ENCODE assay signal across 8 cellular contexts in genomic region chr6:42781546-42781810, GRCh38. TPM values are rescaled to one million over a fixed set of nuclear protein-coding genes. Genes with fewer than 3 reads are reported as not detected.
DNase-seq lines count a peak whose midpoint lies in the region; ATAC-seq and TF ChIP-seq lines count a peak whose summit lies in the region.

No MANE protein-coding gene starts in this region.

- peak overlapping the region; percentile 99 for H3K27ac Mint-ChIP-seq in activated CD8-positive, alpha-beta T cell treated with anti-CD3 and anti-CD28 coated beads, Interleukin-2, amount 10 ng/mL, durations not matched to agents 7 days and 5 days
- peak overlapping the region in 5 of 6 donors; percentile 87 to 100 (median 96) for H3K27ac Mint-ChIP-seq in immature natural killer cell

- H3K27ac ChIP-seq in cardiac muscle cell (peak overlapping the region; percentile 100), transverse colon (peak overlapping the region; percentile 98 to 100 (median 100))

- H3K36me3 Mint-ChIP-seq in activated CD8-positive, alpha-beta T cell treated with anti-CD3 and anti-CD28 coated beads, Interleukin-2, amount 10 ng/mL, durations not matched to agents 7 days and 5 days (ENCODE audit: low read depth) = peaks cover 32% of the 10 kb centered on the region
- H3K36me3 Mint-ChIP-seq in immature natural killer cell = peaks cover 0 to 4% (median 3%) of the 10 kb centered on the region in 3 donors

- H3K27me3 ChIP-seq in cardiac muscle cell (no peaks in the 10 kb centered on the region), transverse colon (no peaks in the 10 kb centered on the region)

- H3K9me3 ChIP-seq in cardiac muscle cell (ENCODE audit: low read depth) (no peaks in the 10 kb centered on the region), transverse colon (no peaks in the 10 kb centered on the region)

- peaks cover 37% of the 10 kb centered on the region for H3K4me1 Mint-ChIP-seq in activated CD8-positive, alpha-beta T cell treated with anti-CD3 and anti-CD28 coated beads, Interleukin-2, amount 10 ng/mL, durations not matched to agents 7 days and 5 days (ENCODE audit: low read depth)
- H3K4me1 Mint-ChIP-seq in immature natural killer cell = peaks cover 20 to 21% of the 10 kb centered on the region in 2 donors

- TF ChIP-seq CTCF in cardiac muscle cell (IDR thresholded peaks at IDR 0.05; ENCODE audit: low read depth, low read length) (no peak), transverse colon (IDR thresholded peaks at IDR 0.05) (no peak)

- intact Hi-C loops in Right ventricle myocardium superior (cut with DNase I) (no loop called here), transverse colon (cut with DNase I; ENCODE audit: low total_unique reads) (no loop called here)

- in situ Hi-C loops in transverse colon (cut with MboI; ENCODE audit: low pct_ligation_motif_present in 1 of 4, low pct_unique_long_range_greater_than_20kb in 1 of 4, low sequenced_read_pairs in 3 of 4) = no loop called here

- CTCF ChIA-PET in activated CD8-positive, alpha-beta T cell treated with anti-CD3 and anti-CD28 coated beads, Interleukin-2, amount 10 ng/mL, durations not matched to agents 7 days and 5 days (lab: Charles Lee) = interaction anchor here (1.3 to 1.6 kb wide), 3 partner anchors 10 to 98 kb away, joined by 3 to 8 read pairs (median 3); partner anchors contain the start of gene RPL7L1

- no peak for TF ChIP-seq POLR2A in transverse colon (IDR thresholded peaks at IDR 0.05)

- DNase-seq in cardiac muscle cell (ENCODE audit: low read depth in 1 of 2, low spot score in 1 of 2) = peak in 1 of 2 donors; percentile 11
- DNase-seq in Right ventricle myocardium superior = no peak
- DNase-seq in activated CD8-positive, alpha-beta T cell treated with anti-CD3 and anti-CD28 coated beads, Interleukin-2, amount 10 ng/mL, durations not matched to agents 7 days and 5 days = no peak
- DNase-seq in immature natural killer cell = peak in 1 of 3 donors; percentile 23
- no peak for DNase-seq in transverse colon
- no peak for DNase-seq in activated CD4-positive, CD25-positive, alpha-beta regulatory T cell treated with anti-CD3 and anti-CD28 coated beads, Interleukin-2, amount 50 U/mL, for 72 hours
- DNase-seq in NCI-H1694 (lab: John Stamatoyannopoulos, UW) = no peak

- H3K4me3 ChIP-seq in cardiac muscle cell = peak overlapping the region; percentile 98
- peak overlapping the region in 3 of 4 donors; percentile 69 to 98 (median 91) for H3K4me3 ChIP-seq in transverse colon

- H3K4me1 ChIP-seq in cardiac muscle cell (ENCODE audit: low read depth) (peaks cover 12% of the 10 kb centered on the region), transverse colon (peaks cover 12 to 66% (median 42%) of the 10 kb centered on the region in 4 donors)

- TF ChIP-seq EP300 in transverse colon (IDR thresholded peaks at IDR 0.05; ENCODE audit: low read depth) = no peak

- 0 to 2% methylated on average over 3 to 4 of the region's 4 CpGs for WGBS in transverse colon (ENCODE audit: low coverage in 1 of 2), 2 donors

- H3K36me3 ChIP-seq in cardiac muscle cell (peaks cover 3% of the 10 kb centered on the region), transverse colon (no peaks in the 10 kb centered on the region)

- ATAC-seq in Right ventricle myocardium superior (ENCODE audit: poor library complexity) (no peak), HG02610 (IDR thresholded peaks at IDR 0.05; ENCODE audit: unreplicated experiment) (no peak)
- no peak for ATAC-seq in activated CD8-positive, alpha-beta T cell treated with anti-CD3 and anti-CD28 coated beads, Interleukin-2, amount 10 ng/mL, durations not matched to agents 7 days and 5 days

- POLR2A ChIA-PET in activated CD8-positive, alpha-beta T cell treated with anti-CD3 and anti-CD28 coated beads, Interleukin-2, amount 10 ng/mL, durations not matched to agents 7 days and 5 days (lab: Charles Lee) = interaction anchor here (1.2 to 8.5 kb wide), 5 partner anchors 11 to 98 kb away, joined by 4 to 181 read pairs (median 20); partner anchors contain the start of genes RPL7L1 and TBCC

- H3K4me3 Mint-ChIP-seq in activated CD8-positive, alpha-beta T cell treated with anti-CD3 and anti-CD28 coated beads, Interleukin-2, amount 10 ng/mL, durations not matched to agents 7 days and 5 days = peak overlapping the region; percentile 95
- H3K4me3 Mint-ChIP-seq in immature natural killer cell = peak overlapping the region; percentile 82 to 98 (median 97)

- H3K27me3 Mint-ChIP-seq in activated CD8-positive, alpha-beta T cell treated with anti-CD3 and anti-CD28 coated beads, Interleukin-2, amount 10 ng/mL, durations not matched to agents 7 days and 5 days (ENCODE audit: low read depth) = no peaks in the 10 kb centered on the region
- peaks cover 28 to 32% (median 29%) of the 10 kb centered on the region in 3 donors for H3K27me3 Mint-ChIP-seq in immature natural killer cell (ENCODE audit: low read depth in 3 of 3)

- no peaks in the 10 kb centered on the region for H3K9me3 Mint-ChIP-seq in activated CD8-positive, alpha-beta T cell treated with anti-CD3 and anti-CD28 coated beads, Interleukin-2, amount 10 ng/mL, durations not matched to agents 7 days and 5 days (ENCODE audit: insufficient read depth)
- H3K9me3 Mint-ChIP-seq in immature natural killer cell = peaks cover 0 to 2% (median 0%) of the 10 kb centered on the region in 6 donors

RNA-seq across cellular contexts. Expression of gene BICRAL, which starts 0.4 kb away (rescaled TPM):
- total RNA-seq in cardiac muscle cell (5.3 and 7.2 TPM in 2 replicates), Right ventricle myocardium superior (10.8 TPM), transverse colon (10 to 100 TPM; 14.7 to 34.8 (median 21.5) TPM)
- polyA plus RNA-seq in cardiac muscle cell (3.9 and 4.5 TPM in 2 replicates), immature natural killer cell (1 to 10 TPM; 1.9 to 5.3 (median 2.4) TPM)
- total RNA-seq in activated CD8-positive, alpha-beta T cell treated with anti-CD3 and anti-CD28 coated beads, Interleukin-2, amount 10 ng/mL, durations not matched to agents 7 days and 5 days = 10 to 100 TPM; 18.0 to 18.8 TPM

RNA-seq across cellular contexts. Expression of gene TBCC, which starts 35.6 kb away (rescaled TPM):
- total RNA-seq in cardiac muscle cell = 47.4 and 58.8 TPM in 2 replicates
- polyA plus RNA-seq in cardiac muscle cell = 53.3 and 67.1 TPM in 2 replicates
- total RNA-seq in Right ventricle myocardium superior = 10.2 TPM
- 10 to 100 TPM; 26.7 to 29.1 TPM for total RNA-seq in activated CD8-positive, alpha-beta T cell treated with anti-CD3 and anti-CD28 coated beads, Interleukin-2, amount 10 ng/mL, durations not matched to agents 7 days and 5 days
- 100 to 1,000 TPM; 109 to 140 (median 134) TPM for polyA plus RNA-seq in immature natural killer cell
- 10 to 100 TPM in 3 of 4 donors, 1 to 10 TPM in 1; 5.2 to 43.3 (median 27.3) TPM for total RNA-seq in transverse colon

RNA-seq across cellular contexts. Expression of gene PRPH2, which starts 59.1 kb away (rescaled TPM):
- total RNA-seq in cardiac muscle cell (7.3 and 10.1 TPM in 2 replicates), Right ventricle myocardium superior (0.30 TPM), transverse colon (1 to 10 TPM in 1 of 4 donors, under 1 TPM in 2, not detected in 1; 0.27 to 1.1 (median 0.32) TPM)
- polyA plus RNA-seq in cardiac muscle cell (9.6 and 15.0 TPM in 2 replicates), immature natural killer cell (under 1 TPM in 2 of 3 donors, not detected in 1; 0.08 to 0.25 TPM)
- not detected for total RNA-seq in activated CD8-positive, alpha-beta T cell treated with anti-CD3 and anti-CD28 coated beads, Interleukin-2, amount 10 ng/mL, durations not matched to agents 7 days and 5 days
